Comparison of ENCODE assay signal across 21 cellular contexts in the genomic region with DNA sequence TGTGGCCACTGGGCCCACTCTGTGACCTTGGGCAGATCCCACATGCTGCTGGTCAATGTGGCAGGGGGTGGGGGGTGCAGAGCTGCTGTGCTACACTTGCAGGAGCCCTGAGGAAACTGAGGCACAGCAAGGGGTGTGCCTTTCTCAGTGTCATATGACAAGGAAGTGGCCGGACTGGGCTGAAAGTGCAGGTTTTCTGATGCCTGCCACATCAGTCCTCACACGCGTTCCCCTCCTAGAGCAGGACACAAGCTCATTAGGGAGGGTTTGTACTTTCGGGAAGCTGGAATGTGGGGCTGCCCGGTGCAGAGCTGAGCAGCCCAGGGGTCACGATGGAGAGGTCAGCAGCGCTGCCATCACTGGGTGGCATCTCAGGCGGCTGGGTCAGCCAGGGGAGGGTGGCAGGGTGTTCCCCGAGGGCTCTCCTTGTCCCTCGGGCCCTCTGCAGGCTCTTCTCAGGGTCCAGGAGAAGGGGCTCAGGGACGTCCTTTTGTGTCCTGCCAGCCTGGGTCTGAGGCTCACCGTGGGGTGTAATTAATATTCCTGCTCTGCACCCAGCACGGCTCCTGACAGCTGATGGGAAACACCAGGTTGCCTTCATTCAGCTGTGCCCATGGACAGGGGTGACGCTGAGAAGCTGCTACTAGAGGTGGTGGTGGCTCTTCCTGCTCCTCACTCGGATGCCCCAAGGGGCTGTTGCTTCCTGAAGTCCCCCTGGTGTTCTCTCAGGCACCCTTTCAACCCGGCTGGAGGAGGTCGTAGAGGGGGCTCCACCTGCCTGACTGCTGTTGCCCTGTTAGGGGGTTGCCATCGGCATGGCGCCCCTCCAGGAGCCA.
DNase-seq lines count a peak whose midpoint lies in the region; ATAC-seq and TF ChIP-seq lines count a peak whose summit lies in the region.
"Had no signal": no experiment of that assay in that cellular context is flagged by ENCODE, and none has a peak within 500 bp of the region (broad histone marks: within the 10 kb centered on the region; RNA-seq: fewer than 3 reads in every experiment).

No MANE protein-coding gene starts in this region.

- H3K9me3 Mint-ChIP-seq in type B pancreatic cell: peaks cover 5% of the 10 kb centered on the region
- H3K9me3 Mint-ChIP-seq: CD8-positive, alpha-beta T cell had no signal

- H4K20me1 ChIP-seq in osteoblast (ENCODE audit: insufficient read depth, low read length): no peaks in the 10 kb centered on the region

- H3K27me3 ChIP-seq in adrenal gland (no peaks in the 10 kb centered on the region), osteoblast (ENCODE audit: insufficient read depth, low read length) (no peaks in the 10 kb centered on the region)

- TF ChIP-seq POLR2A in adrenal gland (IDR thresholded peaks at IDR 0.05): no peak

- H3K4me1 Mint-ChIP-seq in type B pancreatic cell (ENCODE audit: unreplicated experiment): peaks cover 5% of the 10 kb centered on the region

- H3K27me3 Mint-ChIP-seq in type B pancreatic cell: peaks cover 4% of the 10 kb centered on the region

- no peaks in the 10 kb centered on the region for H3K36me3 Mint-ChIP-seq in type B pancreatic cell
- H3K36me3 Mint-ChIP-seq: CD8-positive, alpha-beta T cell had no signal

- H3K9me3 ChIP-seq in adrenal gland (replicated peaks in 1 of 3) (no peaks in the 10 kb centered on the region), osteoblast (ENCODE audit: low read depth, low read length) (no peaks in the 10 kb centered on the region)
- H3K9me3 ChIP-seq: HAP-1, thoracic aorta had no signal

- no peak overlapping the region for H3K4me2 ChIP-seq in osteoblast (ENCODE audit: insufficient read depth, low read length)
- H3K4me2 ChIP-seq: PC-9 had no signal

- no peak overlapping the region for H2AFZ ChIP-seq in osteoblast (ENCODE audit: low read length)
- H2AFZ ChIP-seq: PC-9 had no signal

- H3K4me1 ChIP-seq in adrenal gland (replicated peaks in 1 of 2) (no peaks in the 10 kb centered on the region), osteoblast (ENCODE audit: insufficient read depth, low read length) (no peaks in the 10 kb centered on the region)
- H3K4me1 ChIP-seq: HAP-1 had no signal

- TF ChIP-seq CTCF in adrenal gland (IDR thresholded peaks at IDR 0.05) (no peak), osteoblast (IDR thresholded peaks at IDR 0.05; ENCODE audit: extremely low read depth, low read depth, low read length) (no peak), type B pancreatic cell (conservative IDR thresholded peaks at IDR 0.05) (no peak)

- no peak overlapping the region for H3K4me3 Mint-ChIP-seq in type B pancreatic cell
- H3K4me3 Mint-ChIP-seq: CD8-positive, alpha-beta T cell; neural crest cell had no signal

- H3K79me2 ChIP-seq in osteoblast (ENCODE audit: insufficient read depth, low read length): no peaks in the 10 kb centered on the region

- 79 to 88% (median 84%) methylated on average over 11 to 19 of the region's 19 CpGs for WGBS in adrenal gland, 4 donors

- H3K27ac Mint-ChIP-seq in type B pancreatic cell: no peak overlapping the region
- H3K27ac Mint-ChIP-seq: CD8-positive, alpha-beta T cell had no signal

- ATAC-seq in GM18873 (IDR thresholded peaks at IDR 0.05; ENCODE audit: low FRiP score, unreplicated experiment): no peak
- ATAC-seq: activated CD4-positive, CD25-positive, alpha-beta regulatory T cell treated with anti-CD3 and anti-CD28 coated beads, Interleukin-2, amount 50 U/mL, for 24 hours; CD8-positive, alpha-beta T cell had no signal

- DNase-seq in activated effector memory CD4-positive, alpha-beta T cell treated with anti-CD3 and anti-CD28 coated beads, Interleukin-2, amount 50 U/mL, for 16 hours: peak; percentile 55
- no peak for DNase-seq in activated effector memory CD4-positive, alpha-beta T cell treated with Interleukin-2 at 50 U/mL for 16 hours
- DNase-seq in adrenal gland (peak in 5 of 7 donors; percentile 7 to 43 (median 13)), osteoblast (ENCODE audit: insufficient read length, low spot score, missing footprints) (peak; percentile 77), type B pancreatic cell (ENCODE audit: extremely low spot score, unreplicated experiment) (peak; percentile 62), NCI-H1105 (lab: John Stamatoyannopoulos, UW) (no peak), EL (no peak)
- DNase-seq: activated naive CD4-positive, alpha-beta T cell treated with anti-CD3 and anti-CD28 coated beads, Interleukin-2, amount 50 U/mL, for 16 hours; CD8-positive, alpha-beta T cell; DMS53; foreskin fibroblast; NCI-H1105 treated with DMSO at 0.1 percent for 48 hours; NCI-H2171; NCI-H748 treated with DMSO at 0.1 percent for 48 hours had no signal

- intact Hi-C loops in adrenal gland (cut with DNase I): no loop called here

- H3K27ac ChIP-seq in adrenal gland: no peak overlapping the region
- no peak overlapping the region for H3K27ac ChIP-seq in osteoblast (ENCODE audit: low read depth, low read length)
- H3K27ac ChIP-seq: PC-9, SK-N-MC, thoracic aorta had no signal

- H3K36me3 ChIP-seq in adrenal gland (replicated peaks in 1 of 2) (no peaks in the 10 kb centered on the region), osteoblast (ENCODE audit: insufficient read depth, low read length) (no peaks in the 10 kb centered on the region)
- H3K36me3 ChIP-seq: HAP-1, thoracic aorta had no signal

- H3K4me3 ChIP-seq in adrenal gland: no peak overlapping the region
- H3K4me3 ChIP-seq in osteoblast (ENCODE audit: insufficient read depth, low read length): no peak overlapping the region
- H3K4me3 ChIP-seq: HAP-1, PC-9, SK-N-MC, thoracic aorta had no signal

Comparison
In these comparisons a context has a peak if more than half of its experiments do, and no peak if none do; other contexts are left out.
1. DNase-seq: peak in activated effector memory CD4-positive, alpha-beta T cell treated with anti-CD3 and anti-CD28 coated beads, Interleukin-2, amount 50 U/mL, for 16 hours (single experiment), adrenal gland (5 of 7), osteoblast (single experiment) and type B pancreatic cell (single experiment); none in activated effector memory CD4-positive, alpha-beta T cell treated with Interleukin-2 at 50 U/mL for 16 hours (single experiment), NCI-H1105 (single experiment) and EL (single experiment).